Comparison of ENCODE assay signal across 14 cellular contexts in genomic region chr10:6208781-6209235, GRCh38. TPM values are rescaled to one million over a fixed set of nuclear protein-coding genes. Genes with fewer than 3 reads are reported as not detected.
DNase-seq lines count a peak whose midpoint lies in the region; ATAC-seq and TF ChIP-seq lines count a peak whose summit lies in the region.
"Had no signal": no experiment of that assay in that cellular context is flagged by ENCODE, and none has a peak within 500 bp of the region (broad histone marks: within the 10 kb centered on the region; RNA-seq: fewer than 3 reads in every experiment).

No MANE protein-coding gene starts in this region.

- H3K4me3 ChIP-seq in HEK293 (ENCODE audit: low read depth, low read length), result no peak overlapping the region
- H3K4me3 ChIP-seq: prostate gland had no signal

- H3K9me3 Mint-ChIP-seq in CD4-positive, alpha-beta T cell, result no peaks in the 10 kb centered on the region
- H3K9me3 Mint-ChIP-seq in chondrocyte (ENCODE audit: low read depth) (no peaks in the 10 kb centered on the region), osteocyte (ENCODE audit: unreplicated experiment) (no peaks in the 10 kb centered on the region)
- H3K9me3 Mint-ChIP-seq: CD4-positive, alpha-beta memory T cell had no signal

- no peak for DNase-seq in CD4-positive, alpha-beta T cell
- no peak for DNase-seq in chondrocyte (ENCODE audit: low spot score)
- DNase-seq in osteocyte (ENCODE audit: extremely low spot score, unreplicated experiment), result no peak
- DNase-seq in GM03348 (ENCODE audit: low spot score), result no peak
- DNase-seq in SW480 (ENCODE audit: low spot score), result no peak
- DNase-seq: activated naive CD4-positive, alpha-beta T cell; caudate nucleus; CD4-positive, alpha-beta memory T cell; foreskin melanocyte; NCI-H1436 treated with DMSO at 0.1 percent for 48 hours had no signal

- CTCF ChIA-PET in CD4-positive, alpha-beta T cell (lab: Charles Lee), result interaction anchor here (0.7 kb wide), 1 partner anchor 97 kb away, joined by 3 read pairs; no protein-coding TSS in a partner anchor
- CTCF ChIA-PET in HEK293 (lab: Yijun Ruan, JAX), result no interaction called here

- no peaks in the 10 kb centered on the region for H3K9me3 ChIP-seq in CD4-positive, alpha-beta T cell (ENCODE audit: control insufficient read depth, low read length)
- H3K9me3 ChIP-seq in HEK293 (ENCODE audit: control insufficient read depth, insufficient read depth, low read depth, low read length), result no peaks in the 10 kb centered on the region
- H3K9me3 ChIP-seq: prostate gland had no signal

- H3K36me3 Mint-ChIP-seq in CD4-positive, alpha-beta T cell (ENCODE audit: low read depth), result peaks cover 19% of the 10 kb centered on the region
- peaks cover 4% of the 10 kb centered on the region for H3K36me3 Mint-ChIP-seq in chondrocyte (ENCODE audit: low read depth)
- peaks cover 4% of the 10 kb centered on the region for H3K36me3 Mint-ChIP-seq in osteocyte (ENCODE audit: unreplicated experiment)

- peaks cover 0 to 7% of the 10 kb centered on the region in 2 experiments; a peak in 1 of 3 replicates for H3K36me3 ChIP-seq in HEK293 (ENCODE audit: control insufficient read depth in 2 of 2, insufficient read depth in 1 of 2, low read length in 2 of 2)

- H3K4me1 Mint-ChIP-seq in CD4-positive, alpha-beta T cell (ENCODE audit: low read depth), result peaks cover 26% of the 10 kb centered on the region
- H3K4me1 Mint-ChIP-seq in chondrocyte (ENCODE audit: low read depth) (peaks cover 60% of the 10 kb centered on the region), osteocyte (ENCODE audit: unreplicated experiment) (peaks cover 57% of the 10 kb centered on the region)

- no peak for ATAC-seq in CD4-positive, alpha-beta T cell (ENCODE audit: poor library complexity)
- no peak for ATAC-seq in HG03039 (IDR thresholded peaks at IDR 0.05; ENCODE audit: unreplicated experiment)
- ATAC-seq: Right ventricle myocardium inferior had no signal

- peaks cover 12% of the 10 kb centered on the region for H3K4me1 ChIP-seq in HEK293 (ENCODE audit: control insufficient read depth, insufficient read depth, low read length)
- H3K4me1 ChIP-seq: prostate gland had no signal

- peak overlapping the region; percentile 17 for H3K27ac Mint-ChIP-seq in CD4-positive, alpha-beta T cell
- H3K27ac Mint-ChIP-seq in chondrocyte (ENCODE audit: unreplicated experiment) (peak overlapping the region; percentile 54), osteocyte (ENCODE audit: unreplicated experiment) (peak overlapping the region; percentile 56)

- no peaks in the 10 kb centered on the region for H3K27me3 Mint-ChIP-seq in CD4-positive, alpha-beta T cell
- H3K27me3 Mint-ChIP-seq in chondrocyte (ENCODE audit: low read depth), result no peaks in the 10 kb centered on the region
- no peaks in the 10 kb centered on the region for H3K27me3 Mint-ChIP-seq in osteocyte (ENCODE audit: unreplicated experiment)
- H3K27me3 Mint-ChIP-seq: CD4-positive, alpha-beta memory T cell had no signal

- intact Hi-C loops in CD4-positive, alpha-beta T cell (cut with DNase I, micrococcal nuclease), result loop anchor here in 1 of 2 experiments (10.0 kb wide), 1 partner anchor 136 kb away; no protein-coding TSS in a partner anchor

- POLR2A ChIA-PET in CD4-positive, alpha-beta T cell (lab: Charles Lee), result no interaction called here
- POLR2A ChIA-PET in HEK293 (lab: Yijun Ruan, JAX), result no interaction called here

- no peak overlapping the region for H3K27ac ChIP-seq in CD4-positive, alpha-beta T cell (ENCODE audit: low read depth, low read length)
- H3K27ac ChIP-seq in HEK293 (ENCODE audit: extremely low read depth, low read depth, low read length), result no peak overlapping the region
- H3K27ac ChIP-seq: prostate gland had no signal

- no peaks in the 10 kb centered on the region for H3K27me3 ChIP-seq in CD4-positive, alpha-beta T cell (ENCODE audit: control insufficient read depth, insufficient read depth, low read length)

- no peak for TF ChIP-seq CTCF in CD4-positive, alpha-beta T cell (IDR thresholded peaks at IDR 0.05)
- no peak for TF ChIP-seq CTCF in HEK293 (tag by site-specific recombination; IDR thresholded peaks at IDR 0.05)
- TF ChIP-seq CTCF in chondrocyte (IDR thresholded peaks at IDR 0.05), result no peak
- TF ChIP-seq CTCF in osteocyte (IDR thresholded peaks at IDR 0.05), result no peak

- H3K4me3 Mint-ChIP-seq in CD4-positive, alpha-beta T cell, result no peak overlapping the region
- H3K4me3 Mint-ChIP-seq in chondrocyte (ENCODE audit: unreplicated experiment) (no peak overlapping the region), osteocyte (ENCODE audit: unreplicated experiment) (no peak overlapping the region)

TF ChIP-seq in HEK293, 187 proteins besides CTCF, POLR2A, EP300 and RAD21:
- no peak for TF ChIP-seq SALL2 (tag by site-specific recombination; IDR thresholded peaks at IDR 0.05; ENCODE audit: borderline replicate concordance)
- TF ChIP-seq, protein P1, sequence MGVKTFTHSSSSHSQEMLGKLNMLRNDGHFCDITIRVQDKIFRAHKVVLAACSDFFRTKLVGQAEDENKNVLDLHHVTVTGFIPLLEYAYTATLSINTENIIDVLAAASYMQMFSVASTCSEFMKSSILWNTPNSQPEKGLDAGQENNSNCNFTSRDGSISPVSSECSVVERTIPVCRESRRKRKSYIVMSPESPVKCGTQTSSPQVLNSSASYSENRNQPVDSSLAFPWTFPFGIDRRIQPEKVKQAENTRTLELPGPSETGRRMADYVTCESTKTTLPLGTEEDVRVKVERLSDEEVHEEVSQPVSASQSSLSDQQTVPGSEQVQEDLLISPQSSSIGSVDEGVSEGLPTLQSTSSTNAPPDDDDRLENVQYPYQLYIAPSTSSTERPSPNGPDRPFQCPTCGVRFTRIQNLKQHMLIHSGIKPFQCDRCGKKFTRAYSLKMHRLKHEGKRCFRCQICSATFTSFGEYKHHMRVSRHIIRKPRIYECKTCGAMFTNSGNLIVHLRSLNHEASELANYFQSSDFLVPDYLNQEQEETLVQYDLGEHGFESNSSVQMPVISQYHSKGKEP (tag by site-specific recombination; IDR thresholded peaks at IDR 0.05), result no peak
- TF ChIP-seq, protein P2, sequence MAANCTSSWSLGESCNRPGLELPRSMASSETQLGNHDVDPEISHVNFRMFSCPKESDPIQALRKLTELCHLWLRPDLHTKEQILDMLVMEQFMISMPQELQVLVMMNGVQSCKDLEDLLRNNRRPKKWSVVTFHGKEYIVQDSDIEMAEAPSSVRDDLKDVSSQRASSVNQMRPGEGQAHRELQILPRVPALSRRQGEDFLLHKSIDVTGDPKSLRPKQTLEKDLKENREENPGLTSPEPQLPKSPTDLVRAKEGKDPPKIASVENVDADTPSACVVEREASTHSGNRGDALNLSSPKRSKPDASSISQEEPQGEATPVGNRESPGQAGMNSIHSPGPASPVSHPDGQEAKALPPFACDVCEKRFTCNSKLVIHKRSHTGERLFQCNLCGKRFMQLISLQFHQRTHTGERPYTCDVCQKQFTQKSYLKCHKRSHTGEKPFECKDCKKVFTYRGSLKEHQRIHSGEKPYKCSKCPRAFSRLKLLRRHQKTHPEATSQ (tag by site-specific recombination; IDR thresholded peaks at IDR 0.05), result no peak
- no peak for TF ChIP-seq ZNF23 (tag by site-specific recombination; IDR thresholded peaks at IDR 0.05; ENCODE audit: borderline replicate concordance)
- TF ChIP-seq ZIC2 (tag by site-specific recombination; IDR thresholded peaks at IDR 0.05), result 0 out of 2 replicates have a peak, but pooled peaks have one; percentile 21
- TF ChIP-seq GLIS1 (tag by site-specific recombination; IDR thresholded peaks at IDR 0.05), result peak; percentile 36
- TF ChIP-seq ZNF518A (tag by site-specific recombination; conservative IDR thresholded peaks at IDR 0.05; ENCODE audit: low read depth), result no peak

RNA-seq across cellular contexts. Expression of gene PFKFB3, which starts 6.1 kb away (rescaled TPM):
- total RNA-seq in CD4-positive, alpha-beta T cell, result 100 to 1,000 TPM; 142 to 145 TPM
- total RNA-seq in chondrocyte (40.3 to 46.5 TPM (median 41.6 TPM) in 3 replicates), osteocyte (34.2 and 37.9 TPM in 2 replicates)
